ENCODE assay signal across 9 cellular contexts in the genomic region with DNA sequence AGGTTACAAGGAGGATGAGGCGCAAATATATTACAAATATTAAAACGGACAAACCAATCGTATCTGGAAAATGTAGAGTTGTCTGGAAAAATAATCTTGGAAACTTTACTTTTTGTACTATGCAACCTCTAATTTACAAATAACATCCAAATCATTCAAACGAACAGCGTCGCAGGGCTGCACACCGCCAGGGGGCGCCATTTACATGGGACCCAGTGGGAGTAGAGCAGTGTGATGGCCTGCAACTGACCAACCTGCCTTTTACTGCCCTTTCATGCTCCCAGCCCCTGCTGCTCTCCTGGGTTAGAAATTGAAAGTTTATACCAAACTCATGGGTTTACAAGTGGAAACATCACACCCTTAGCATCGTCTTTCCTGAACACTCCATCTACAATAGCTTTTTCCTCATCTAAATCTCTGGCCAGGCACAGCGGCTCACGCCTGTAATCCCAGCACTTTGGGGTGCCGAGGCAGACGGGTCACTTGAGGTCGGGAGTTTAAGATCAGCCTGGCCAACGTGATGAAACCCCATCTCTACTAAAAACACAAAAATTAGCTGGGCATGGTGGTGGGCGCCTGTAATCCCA. TPM values are rescaled to one million over a fixed set of nuclear protein-coding genes. Genes with fewer than 3 reads are reported as not detected.
DNase-seq lines count a peak whose midpoint lies in the region; ATAC-seq and TF ChIP-seq lines count a peak whose summit lies in the region.
"Had no signal": no experiment of that assay in that cellular context is flagged by ENCODE, and none has a peak within 500 bp of the region (broad histone marks: within the 10 kb centered on the region; RNA-seq: fewer than 3 reads in every experiment).

No MANE protein-coding gene starts in this region.

- no peaks in the 10 kb centered on the region for H3K79me1 ChIP-seq in trophoblast cell (ENCODE audit: low read length)

- H3K4ac ChIP-seq in trophoblast cell (ENCODE audit: low read depth, low read length) = no peak overlapping the region

- H3K4me3 Mint-ChIP-seq in activated CD8-positive, alpha-beta memory T cell treated with anti-CD3 and anti-CD28 coated beads, Interleukin-2, amount 10 ng/mL, durations not matched to agents 7 days and 5 days = no peak overlapping the region
- H3K4me3 Mint-ChIP-seq: memory B cell had no signal

- H3K36me3 ChIP-seq in A673 (ENCODE audit: insufficient read depth, low read length, poor library complexity, severe bottlenecking) (no peaks in the 10 kb centered on the region), trophoblast cell (ENCODE audit: control insufficient read depth in 1 of 2, insufficient read depth in 2 of 2, low read length in 2 of 2) (peaks cover 0 to 3% of the 10 kb centered on the region in 2 experiments)

- no peak overlapping the region for H2AK5ac ChIP-seq in trophoblast cell (ENCODE audit: low read length)

- H3K18ac ChIP-seq in trophoblast cell (ENCODE audit: low read length) = no peak overlapping the region

- no peak overlapping the region for H3K4me2 ChIP-seq in trophoblast cell (ENCODE audit: low read length)

- peak; percentile 97 for TF ChIP-seq CTCF in A673 (conservative IDR thresholded peaks at IDR 0.05; ENCODE audit: low read depth, low read length)
- peak; percentile 80 for TF ChIP-seq CTCF in GM12873 (IDR thresholded peaks at IDR 0.05; ENCODE audit: insufficient read depth, low read depth, low read length, missing control alignments)

- DNase-seq in A673 (ENCODE audit: low spot score) = peak; percentile 73
- peak; percentile 6 for DNase-seq in NCI-H526 treated with DMSO at 0.1 percent for 48 hours (lab: John Stamatoyannopoulos, UW)
- DNase-seq in activated CD8-positive, alpha-beta memory T cell treated with anti-CD3 and anti-CD28 coated beads, Interleukin-2, amount 10 ng/mL, durations not matched to agents 7 days and 5 days = peak; percentile 77
- peak; percentile 21 for DNase-seq in fibroblast of gingiva (ENCODE audit: low read depth)
- peak; percentile 66 to 87 for DNase-seq in trophoblast cell

- intact Hi-C loops in A673 (cut with micrococcal nuclease; ENCODE audit: unreplicated experiment) = loop anchor here (1.0 kb wide), 1 partner anchor 88 kb away; no protein-coding TSS in a partner anchor

- H3K27me3 ChIP-seq in A673 (replicated peaks; ENCODE audit: insufficient read depth, low read depth, low read length, poor library complexity) (no peaks in the 10 kb centered on the region), trophoblast cell (ENCODE audit: insufficient read depth, low read length) (no peaks in the 10 kb centered on the region)

- no peaks in the 10 kb centered on the region for H3K9me3 Mint-ChIP-seq in activated CD8-positive, alpha-beta memory T cell treated with anti-CD3 and anti-CD28 coated beads, Interleukin-2, amount 10 ng/mL, durations not matched to agents 7 days and 5 days (ENCODE audit: low read depth)
- H3K9me3 Mint-ChIP-seq: memory B cell had no signal

- no peak overlapping the region for H2BK12ac ChIP-seq in trophoblast cell (ENCODE audit: low read length)

- H3K27me3 Mint-ChIP-seq in activated CD8-positive, alpha-beta memory T cell treated with anti-CD3 and anti-CD28 coated beads, Interleukin-2, amount 10 ng/mL, durations not matched to agents 7 days and 5 days = no peaks in the 10 kb centered on the region
- H3K27me3 Mint-ChIP-seq: memory B cell had no signal

- no peaks in the 10 kb centered on the region for H3K79me2 ChIP-seq in trophoblast cell (ENCODE audit: control insufficient read depth, insufficient read depth, low read length, poor library complexity)

- H3K9ac ChIP-seq in trophoblast cell (ENCODE audit: low read length) = no peak overlapping the region

- no peak overlapping the region for H2AFZ ChIP-seq in trophoblast cell (ENCODE audit: insufficient read depth, low read length, poor library complexity)

- CTCF ChIA-PET in A673 (lab: Charles Lee) = interaction anchor here (0.5 to 3.6 kb wide), 4 partner anchors 9 to 215 kb away, joined by 3 to 27 read pairs (median 3); no protein-coding TSS in a partner anchor
- CTCF ChIA-PET in activated CD8-positive, alpha-beta memory T cell treated with anti-CD3 and anti-CD28 coated beads, Interleukin-2, amount 10 ng/mL, durations not matched to agents 7 days and 5 days (lab: Charles Lee) = interaction anchor here (0.7 to 7.3 kb wide), 21 partner anchors 8 to 303 kb away, joined by 3 to 144 read pairs (median 4); a partner anchor contains a TSS

- H3K4me3 ChIP-seq in A673 (ENCODE audit: low read depth, low read length, poor library complexity, severe bottlenecking) (no peak overlapping the region), trophoblast cell (ENCODE audit: low read depth, low read length) (no peak overlapping the region)

- peaks cover 24% of the 10 kb centered on the region for H3K36me3 Mint-ChIP-seq in activated CD8-positive, alpha-beta memory T cell treated with anti-CD3 and anti-CD28 coated beads, Interleukin-2, amount 10 ng/mL, durations not matched to agents 7 days and 5 days
- H3K36me3 Mint-ChIP-seq: memory B cell had no signal

- H4K8ac ChIP-seq in trophoblast cell (ENCODE audit: low read depth, low read length) = no peak overlapping the region

- no peak overlapping the region for H3K23ac ChIP-seq in trophoblast cell (ENCODE audit: low read length)

- POLR2A ChIA-PET in A673 (lab: Charles Lee; ENCODE audit: low non-redundant PET) = no interaction called here

- WGBS in trophoblast cell (ENCODE audit: extremely low coverage, insufficient coverage, insufficient read length) = no CpG with 5 or more reads among the region's 16 CpGs

- H2BK5ac ChIP-seq in trophoblast cell (ENCODE audit: low read depth, low read length, poor library complexity) = no peak overlapping the region

- H3K9me3 ChIP-seq in A673 (ENCODE audit: low read depth, low read length, poor library complexity, severe bottlenecking) (no peaks in the 10 kb centered on the region), trophoblast cell (ENCODE audit: insufficient read depth, low read depth, low read length) (no peaks in the 10 kb centered on the region)

- H3K14ac ChIP-seq in trophoblast cell (ENCODE audit: low read length) = no peak overlapping the region

- H4K91ac ChIP-seq in trophoblast cell (ENCODE audit: low read depth, low read length) = no peak overlapping the region

- ATAC-seq in activated CD8-positive, alpha-beta memory T cell treated with anti-CD3 and anti-CD28 coated beads, Interleukin-2, amount 10 ng/mL, durations not matched to agents 7 days and 5 days = no peak
- no peak for ATAC-seq in GM21381 (IDR thresholded peaks at IDR 0.05; ENCODE audit: unreplicated experiment)
- no peak for ATAC-seq in HG03039 (IDR thresholded peaks at IDR 0.05; ENCODE audit: unreplicated experiment)

- no TSS peak for BruUV-seq in A673 (replicated peaks; lab: Mats Ljungman, UMichigan)

- H3K27ac Mint-ChIP-seq in activated CD8-positive, alpha-beta memory T cell treated with anti-CD3 and anti-CD28 coated beads, Interleukin-2, amount 10 ng/mL, durations not matched to agents 7 days and 5 days = peak overlapping the region; percentile 7
- H3K27ac Mint-ChIP-seq: memory B cell had no signal

- no peak overlapping the region for H2BK120ac ChIP-seq in trophoblast cell (ENCODE audit: insufficient read depth, low read length, poor library complexity)

- no peak overlapping the region for H4K12ac ChIP-seq in trophoblast cell (ENCODE audit: low read depth, low read length)

- H3K4me1 Mint-ChIP-seq in activated CD8-positive, alpha-beta memory T cell treated with anti-CD3 and anti-CD28 coated beads, Interleukin-2, amount 10 ng/mL, durations not matched to agents 7 days and 5 days = peaks cover 56% of the 10 kb centered on the region

- H3K27ac ChIP-seq in A673 (ENCODE audit: low read depth, low read length, poor library complexity, severe bottlenecking) (no peak overlapping the region), trophoblast cell (ENCODE audit: low read depth, low read length) (no peak overlapping the region)

- H3K4me1 ChIP-seq in A673 (ENCODE audit: insufficient read depth, low read length, poor library complexity, severe bottlenecking) (peaks cover 12% of the 10 kb centered on the region), trophoblast cell (ENCODE audit: control insufficient read depth in 1 of 2, insufficient read depth in 2 of 2, low read length in 2 of 2) (no peaks in the 10 kb centered on the region)

RNA-seq across cellular contexts. Expression of a gene that starts 10.0 kb away (rescaled TPM):
- total RNA-seq in A673 (2021) = 34.2 and 35.5 TPM in 2 replicates
- total RNA-seq in activated CD8-positive, alpha-beta memory T cell treated with anti-CD3 and anti-CD28 coated beads, Interleukin-2, amount 10 ng/mL, durations not matched to agents 7 days and 5 days = 10 to 100 TPM; 44.9 to 67.6 TPM
- polyA plus RNA-seq in trophoblast cell (2013) = 17.5 and 17.8 TPM in 2 replicates

RNA-seq across cellular contexts. Expression of a gene that starts 20.7 kb away (rescaled TPM):
- total RNA-seq in A673 (2021) = 165 and 192 TPM in 2 replicates
- total RNA-seq in activated CD8-positive, alpha-beta memory T cell treated with anti-CD3 and anti-CD28 coated beads, Interleukin-2, amount 10 ng/mL, durations not matched to agents 7 days and 5 days = 10 to 100 TPM; 52.8 to 63.2 TPM
- 90.4 and 95.6 TPM in 2 replicates for polyA plus RNA-seq in trophoblast cell (2013)

Comparison
In these comparisons a context has a peak if more than half of its experiments do, and no peak if none do; other contexts are left out.
1. DNase-seq: peak in every context shown above with its lines; median percentile 77 in activated CD8-positive, alpha-beta memory T cell treated with anti-CD3 and anti-CD28 coated beads, Interleukin-2, amount 10 ng/mL, durations not matched to agents 7 days and 5 days; 76 in trophoblast cell; 73 in A673; 21 in fibroblast of gingiva; 6 in NCI-H526 treated with DMSO at 0.1 percent for 48 hours.